In genomic region chr7:150406565-150407421, GRCh38 we compare ENCODE assay signal across 1 cellular context.
A peak's percentile ranks its signal among the peaks of the same experiment; 100 is the strongest.
TF ChIP-seq lines count a peak whose summit lies in the region.

No MANE protein-coding gene starts in this region.

TF ChIP-seq in K562, 482 proteins besides CTCF, POLR2A, EP300 and RAD21 (continued from another document):
- TF ChIP-seq ZNF592 (IDR thresholded peaks at IDR 0.05) (peak; percentile 80), PTRF (tag; IDR thresholded peaks at IDR 0.05) (no peak), ERF (CRISPR knock-in tag; IDR thresholded peaks at IDR 0.05) (0 out of 2 replicates have a peak, but pooled peaks have one; percentile 15), MEF2D (tag; conservative IDR thresholded peaks at IDR 0.05; ENCODE audit: low read depth) (0 out of 2 replicates have a peak, but pooled peaks have one; percentile 20), NR4A1 (CRISPR knock-in tag; IDR thresholded peaks at IDR 0.05) (no peak), NR4A1 (tag; IDR thresholded peaks at IDR 0.05) (0 out of 2 replicates have a peak, but pooled peaks have one; percentile 7), FOXJ2 (tag; IDR thresholded peaks at IDR 0.05) (peak; percentile 41; the same call in 1 of the 2 replicates), HEY1 (CRISPR knock-in tag; IDR thresholded peaks at IDR 0.05; ENCODE audit: borderline replicate concordance) (no peak), ZNF551 (CRISPR knock-in tag; IDR thresholded peaks at IDR 0.05) (no peak), ZBTB9 (CRISPR knock-in tag; IDR thresholded peaks at IDR 0.05) (0 out of 2 replicates have a peak, but pooled peaks have one; percentile 10), FOXP4 (CRISPR knock-in tag; IDR thresholded peaks at IDR 0.05; ENCODE audit: borderline replicate concordance) (no peak), FOXP1 (CRISPR knock-in tag; IDR thresholded peaks at IDR 0.05) (no peak), ZNF431 (CRISPR knock-in tag; IDR thresholded peaks at IDR 0.05) (peak; percentile 35; the same call in 1 of the 2 replicates), ZNF707 (CRISPR knock-in tag; conservative IDR thresholded peaks at IDR 0.05) (no peak), TRIM24 (IDR thresholded peaks at IDR 0.05) (0 out of 4 replicates have a peak, but pooled peaks of 1 of the 2 experiments have one; percentile 8), TCF3 (CRISPR knock-in tag; IDR thresholded peaks at IDR 0.05) (peak; percentile 34; the same call in 1 of the 2 replicates)
- TF ChIP-seq, protein P1, sequence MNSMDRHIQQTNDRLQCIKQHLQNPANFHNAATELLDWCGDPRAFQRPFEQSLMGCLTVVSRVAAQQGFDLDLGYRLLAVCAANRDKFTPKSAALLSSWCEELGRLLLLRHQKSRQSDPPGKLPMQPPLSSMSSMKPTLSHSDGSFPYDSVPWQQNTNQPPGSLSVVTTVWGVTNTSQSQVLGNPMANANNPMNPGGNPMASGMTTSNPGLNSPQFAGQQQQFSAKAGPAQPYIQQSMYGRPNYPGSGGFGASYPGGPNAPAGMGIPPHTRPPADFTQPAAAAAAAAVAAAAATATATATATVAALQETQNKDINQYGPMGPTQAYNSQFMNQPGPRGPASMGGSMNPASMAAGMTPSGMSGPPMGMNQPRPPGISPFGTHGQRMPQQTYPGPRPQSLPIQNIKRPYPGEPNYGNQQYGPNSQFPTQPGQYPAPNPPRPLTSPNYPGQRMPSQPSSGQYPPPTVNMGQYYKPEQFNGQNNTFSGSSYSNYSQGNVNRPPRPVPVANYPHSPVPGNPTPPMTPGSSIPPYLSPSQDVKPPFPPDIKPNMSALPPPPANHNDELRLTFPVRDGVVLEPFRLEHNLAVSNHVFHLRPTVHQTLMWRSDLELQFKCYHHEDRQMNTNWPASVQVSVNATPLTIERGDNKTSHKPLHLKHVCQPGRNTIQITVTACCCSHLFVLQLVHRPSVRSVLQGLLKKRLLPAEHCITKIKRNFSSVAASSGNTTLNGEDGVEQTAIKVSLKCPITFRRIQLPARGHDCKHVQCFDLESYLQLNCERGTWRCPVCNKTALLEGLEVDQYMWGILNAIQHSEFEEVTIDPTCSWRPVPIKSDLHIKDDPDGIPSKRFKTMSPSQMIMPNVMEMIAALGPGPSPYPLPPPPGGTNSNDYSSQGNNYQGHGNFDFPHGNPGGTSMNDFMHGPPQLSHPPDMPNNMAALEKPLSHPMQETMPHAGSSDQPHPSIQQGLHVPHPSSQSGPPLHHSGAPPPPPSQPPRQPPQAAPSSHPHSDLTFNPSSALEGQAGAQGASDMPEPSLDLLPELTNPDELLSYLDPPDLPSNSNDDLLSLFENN (IDR thresholded peaks at IDR 0.05; ENCODE audit: low read depth in 2 of 2, low read length in 2 of 2) = 0 out of 4 replicates have a peak, but pooled peaks of 1 of the 2 experiments have one; percentile 19
- TF ChIP-seq, protein P2, sequence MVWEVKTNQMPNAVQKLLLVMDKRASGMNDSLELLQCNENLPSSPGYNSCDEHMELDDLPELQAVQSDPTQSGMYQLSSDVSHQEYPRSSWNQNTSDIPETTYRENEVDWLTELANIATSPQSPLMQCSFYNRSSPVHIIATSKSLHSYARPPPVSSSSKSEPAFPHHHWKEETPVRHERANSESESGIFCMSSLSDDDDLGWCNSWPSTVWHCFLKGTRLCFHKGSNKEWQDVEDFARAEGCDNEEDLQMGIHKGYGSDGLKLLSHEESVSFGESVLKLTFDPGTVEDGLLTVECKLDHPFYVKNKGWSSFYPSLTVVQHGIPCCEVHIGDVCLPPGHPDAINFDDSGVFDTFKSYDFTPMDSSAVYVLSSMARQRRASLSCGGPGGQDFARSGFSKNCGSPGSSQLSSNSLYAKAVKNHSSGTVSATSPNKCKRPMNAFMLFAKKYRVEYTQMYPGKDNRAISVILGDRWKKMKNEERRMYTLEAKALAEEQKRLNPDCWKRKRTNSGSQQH (CRISPR knock-in tag; IDR thresholded peaks at IDR 0.05) = no peak
